14 cellular contexts compared by ENCODE assay signal in the genomic region with DNA sequence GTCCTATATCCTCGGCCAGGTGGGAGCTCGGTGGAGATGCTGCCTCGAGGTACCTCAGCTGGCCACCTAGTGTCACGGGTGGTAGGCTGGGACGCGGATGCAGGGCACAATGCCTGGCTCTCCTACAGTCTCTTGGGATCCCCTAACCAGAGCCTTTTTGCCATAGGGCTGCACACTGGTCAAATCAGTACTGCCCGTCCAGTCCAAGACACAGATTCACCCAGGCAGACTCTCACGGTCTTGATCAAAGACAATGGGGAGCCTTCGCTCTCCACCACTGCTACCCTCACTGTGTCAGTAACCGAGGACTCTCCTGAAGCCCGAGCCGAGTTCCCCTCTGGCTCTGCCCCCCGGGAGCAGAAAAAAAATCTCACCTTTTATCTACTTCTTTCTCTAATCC. TPM values are rescaled to one million over a fixed set of nuclear protein-coding genes. Genes with fewer than 3 reads are reported as not detected.
DNase-seq lines count a peak whose midpoint lies in the region; ATAC-seq, FAIRE-seq and TF ChIP-seq lines count a peak whose summit lies in the region.
"Had no signal": no experiment of that assay in that cellular context is flagged by ENCODE, and none has a peak within 500 bp of the region (broad histone marks: within the 10 kb centered on the region; RNA-seq: fewer than 3 reads in every experiment).

No MANE protein-coding gene starts in this region.

- CTCF ChIA-PET in SK-N-SH (lab: Yijun Ruan, JAX) (interaction anchor here (0.8 to 8.6 kb wide), 11 partner anchors 9 to 437 kb away, joined by 3 to 117 read pairs (median 4); partner anchors contain the start of genes PCDHGA4 and TAF7), HepG2 (lab: Yijun Ruan, JAX; ENCODE audit: low intra/inter-chr PET ratio, low total read pairs) (no interaction called here)

- H3K9ac ChIP-seq in BLaER1 (no peak overlapping the region; the same call in 1 of the 2 replicates), SK-N-SH (peak overlapping the region; percentile 83; the same call in 1 of the 2 replicates), HepG2 (ENCODE audit: insufficient read depth, low read depth, low read length) (no peak overlapping the region)

- H3K9me3 ChIP-seq in BLaER1 = no peaks in the 10 kb centered on the region
- H3K9me3 ChIP-seq in SK-N-SH = no peaks in the 10 kb centered on the region
- H3K9me3 ChIP-seq in sigmoid colon = no peaks in the 10 kb centered on the region
- H3K9me3 ChIP-seq in HepG2 (ENCODE audit: low read length) = no peaks in the 10 kb centered on the region
- H3K9me3 ChIP-seq: testis had no signal

- POLR2A ChIA-PET in SK-N-SH (lab: Yijun Ruan, JAX) = no interaction called here
- POLR2A ChIA-PET in HepG2 (lab: Yijun Ruan, JAX) = no interaction called here

- peaks cover 25% of the 10 kb centered on the region for H3F3A ChIP-seq in SK-N-SH (replicated peaks; ENCODE audit: insufficient read depth)

- H2AFZ ChIP-seq in SK-N-SH (ENCODE audit: low read depth) (no peak overlapping the region), HepG2 (ENCODE audit: low read length) (no peak overlapping the region)

- H3K36me3 ChIP-seq in BLaER1 (peaks cover 4% of the 10 kb centered on the region; the same call in 1 of the 2 replicates), SK-N-SH (replicated peaks in 1 of 2; ENCODE audit: control insufficient read depth in 1 of 2, insufficient read depth in 2 of 2, low read length in 1 of 2) (peaks cover 0 to 42% of the 10 kb centered on the region in 2 experiments), sigmoid colon (no peaks in the 10 kb centered on the region), HepG2 (replicated peaks in 1 of 2; ENCODE audit: control insufficient read depth in 1 of 2, insufficient read depth in 2 of 2, low read length in 2 of 2) (no peaks in the 10 kb centered on the region)

- H3K4me1 ChIP-seq in BLaER1 = peaks cover 51% of the 10 kb centered on the region
- peaks cover 8 to 36% of the 10 kb centered on the region in 2 experiments; a peak in 3 of 4 replicates for H3K4me1 ChIP-seq in SK-N-SH (ENCODE audit: control insufficient read depth in 1 of 2, insufficient read depth in 2 of 2, low read depth in 1 of 2, low read length in 1 of 2)
- H3K4me1 ChIP-seq in sigmoid colon = peaks cover 0 to 67% (median 53%) of the 10 kb centered on the region in 4 donors
- H3K4me1 ChIP-seq in HepG2 (ENCODE audit: insufficient read depth, low read length) = no peaks in the 10 kb centered on the region

- no TSS peak for BruUV-seq in HepG2 (replicated peaks; lab: Mats Ljungman, UMichigan)

- peak; percentile 52 for DNase-seq in SK-N-SH
- peak; percentile 27 for DNase-seq in fibroblast of the aortic adventitia (ENCODE audit: low read depth)
- DNase-seq in sigmoid colon = no peak
- DNase-seq in HepG2 (ENCODE audit: low spot score) = no peak
- no peak for DNase-seq in activated CD4-positive, alpha-beta T cell treated with anti-CD3 and anti-CD28 coated beads, Interleukin-2, amount 50 U/mL, for 4 hours
- DNase-seq in T-helper 9 cell = no peak
- DNase-seq: activated T-cell treated with anti-CD3 and anti-CD28 coated beads, Interleukin-2, amount 50 U/mL, for 24 hours; DMS 273 treated with DMSO at 0.1 percent for 48 hours; NK-92 treated with Interleukin-12 subunit alpha and Interleukin-12 subunit beta, amount 100 ng/mL, for 24 hours; testis had no signal

- TF ChIP-seq POLR2A in sigmoid colon (IDR thresholded peaks at IDR 0.05) = no peak
- no peak for TF ChIP-seq POLR2A in HepG2 (IDR thresholded peaks at IDR 0.05; ENCODE audit: insufficient read depth in 1 of 2, low read depth in 2 of 2, low read length in 2 of 2)

- TF ChIP-seq EP300 in SK-N-SH (IDR thresholded peaks at IDR 0.05; ENCODE audit: borderline replicate concordance in 1 of 2, low read depth in 1 of 2, low read length in 1 of 2) (no peak), sigmoid colon (IDR thresholded peaks at IDR 0.05) (no peak), HepG2 (IDR thresholded peaks at IDR 0.05; ENCODE audit: low read depth in 2 of 2, low read length in 2 of 2) (no peak), HepG2 (CRISPR knock-in tag; IDR thresholded peaks at IDR 0.05; ENCODE audit: borderline replicate concordance) (no peak)

- H4K20me1 ChIP-seq in BLaER1 (peaks cover 19% of the 10 kb centered on the region), SK-N-SH (ENCODE audit: insufficient read depth) (peaks cover 54% of the 10 kb centered on the region), HepG2 (ENCODE audit: insufficient read depth, low read length) (no peaks in the 10 kb centered on the region)

- in situ Hi-C loops in HepG2 (cut with HindIII; ENCODE audit: extremely low pct_ligation_motif_present, low pct_unique_long_range_greater_than_20kb) = no loop called here

- FAIRE-seq in HepG2 (lab: Jason Lieb, UNC) = no peak
- FAIRE-seq: endometrium had no signal

- H3K79me2 ChIP-seq in SK-N-SH (ENCODE audit: insufficient read depth) (peaks cover 64% of the 10 kb centered on the region), HepG2 (ENCODE audit: insufficient read depth, low read length) (no peaks in the 10 kb centered on the region)

- TF ChIP-seq RAD21 in SK-N-SH (IDR thresholded peaks at IDR 0.05; ENCODE audit: low read length) = no peak
- TF ChIP-seq RAD21 in HepG2 (CRISPR knock-in tag; IDR thresholded peaks at IDR 0.05) = no peak

- H3K9me2 ChIP-seq in SK-N-SH = no peaks in the 10 kb centered on the region

- no peak for ATAC-seq in GM18909 (IDR thresholded peaks at IDR 0.05; ENCODE audit: poor library complexity, unreplicated experiment)
- no peak for ATAC-seq in HepG2

- H3K4me3 ChIP-seq in BLaER1 = peak overlapping the region; percentile 79
- H3K4me3 ChIP-seq in SK-N-SH (ENCODE audit: low read depth in 2 of 2, low read length in 1 of 2) = peak overlapping the region; percentile 82 to 85
- peak overlapping the region; percentile 89 for H3K4me3 ChIP-seq in fibroblast of the aortic adventitia (ENCODE audit: low read depth, low read length)
- peak overlapping the region; percentile 5 to 72 (median 61) for H3K4me3 ChIP-seq in sigmoid colon
- no peak overlapping the region for H3K4me3 ChIP-seq in HepG2 (replicated peaks in 1 of 3; ENCODE audit: insufficient read depth in 1 of 3, low read depth in 2 of 3, low read length in 3 of 3)

- H3K27ac ChIP-seq in BLaER1 (no peak overlapping the region), SK-N-SH (ENCODE audit: low read depth in 2 of 2, low read length in 1 of 2) (peak overlapping the region in 1 of 2 experiments; percentile 92; a peak in 1 of 4 replicates), sigmoid colon (no peak overlapping the region), HepG2 (ENCODE audit: extremely low read length, insufficient read depth, low read length) (no peak overlapping the region)
- H3K27ac ChIP-seq: testis had no signal

- H3K27me3 ChIP-seq in BLaER1 (peaks cover 28% of the 10 kb centered on the region), SK-N-SH (ENCODE audit: insufficient read depth) (no peaks in the 10 kb centered on the region), sigmoid colon (no peaks in the 10 kb centered on the region), HepG2 (ENCODE audit: control insufficient read depth in 1 of 2, insufficient read depth in 2 of 2, low read length in 2 of 2) (peaks cover 1 to 8% of the 10 kb centered on the region in 2 experiments; a peak in 1 of 5 replicates)
- H3K27me3 ChIP-seq: testis had no signal

- WGBS in SK-N-SH (ENCODE audit: low lambda C conversion rate) = 29% methylated on average over 7 of the region's 13 CpGs
- 43 to 51% methylated on average over 13 of the region's 13 CpGs for WGBS in sigmoid colon, 2 donors
- whole genome bisulfite sequencing in HepG2 (ENCODE audit: low lambda C conversion rate) = 31% methylated on average over 12 of the region's 13 CpGs

- H3K4me2 ChIP-seq in BLaER1 (peak overlapping the region; percentile 84), SK-N-SH (peak overlapping the region; percentile 97), HepG2 (ENCODE audit: low read depth, low read length) (no peak overlapping the region)

- TF ChIP-seq CTCF in SK-N-SH (IDR thresholded peaks at IDR 0.05) (no peak), fibroblast of the aortic adventitia (IDR thresholded peaks at IDR 0.05; ENCODE audit: insufficient read depth, low read length) (no peak), sigmoid colon (IDR thresholded peaks at IDR 0.05) (no peak), HepG2 (CRISPR knock-in tag; IDR thresholded peaks at IDR 0.05) (no peak)

- intact Hi-C loops in sigmoid colon (cut with DNase I) = loop anchor here (5.0 kb wide), 1 partner anchor 61 kb away; the partner anchor contains the start of gene PCDHGB7
- intact Hi-C loops in HepG2 (cut with micrococcal nuclease; ENCODE audit: unreplicated experiment) = no loop called here

RNA-seq across cellular contexts. Expression of gene PCDHGC3, which starts 2.0 kb away (rescaled TPM):
- polyA plus RNA-seq in SK-N-SH (2012; rRNA removed) = 55.8 and 97.0 TPM in 2 replicates
- polyA plus RNA-seq in SK-N-SH (2012; cell fraction: cytosol; rRNA removed) = 63.1 and 99.3 TPM in 2 replicates
- 87.3 and 94.5 TPM in 2 replicates for polyA plus RNA-seq in SK-N-SH (2012; cell fraction: nucleus; rRNA removed)
- 53.7 and 97.7 TPM in 2 replicates for total RNA-seq in fibroblast of the aortic adventitia (ENCODE audit: low replicate concordance)
- total RNA-seq in sigmoid colon = 10 to 100 TPM; 31.4 to 47.8 (median 39.4) TPM
- polyA plus RNA-seq in sigmoid colon = 10 to 100 TPM in 2 of 3 donors, 1 to 10 TPM in 1; 5.1 to 24.1 (median 23.4) TPM
- 0.20 and 0.21 TPM in 2 replicates for total RNA-seq in HepG2 (2016; rRNA removed; fragmentation: Illumina TruSeq; extraction: Trizol)
- not detected in 2 replicates for total RNA-seq in HepG2 (2016; cell fraction: cytosol; rRNA removed; fragmentation: Illumina TruSeq; extraction: Trizol; ENCODE audit: low read depth)
- total RNA-seq in HepG2 (2016; cell fraction: insoluble cytoplasmic fraction; rRNA removed; fragmentation: Illumina TruSeq; extraction: Trizol) = 0.15 and 0.80 TPM in 2 replicates
- 0.22 and 0.34 TPM in 2 replicates for total RNA-seq in HepG2 (2016; cell fraction: membrane; rRNA removed; fragmentation: Illumina TruSeq; extraction: Trizol)
- 0.63 and 0.87 TPM in 2 replicates for total RNA-seq in HepG2 (2016; cell fraction: nucleus; rRNA removed; fragmentation: Illumina TruSeq; extraction: Trizol)
- polyA plus RNA-seq in HepG2 (2011; rRNA removed) = 0.20 and 0.30 TPM in 2 replicates
- 0.11 and 0.19 TPM in 2 replicates for polyA plus RNA-seq in HepG2 (2011; cell fraction: cytosol; rRNA removed)
- polyA plus RNA-seq in HepG2 (2011; cell fraction: nucleus; rRNA removed) = 0.21 and 0.23 TPM in 2 replicates
- 0.11 and 0.71 TPM in 2 replicates for polyA plus RNA-seq in HepG2 (2012)
- polyA plus RNA-seq in HepG2 (2016; cell fraction: cytosol; fragmentation: Illumina TruSeq; extraction: Trizol; ENCODE audit: low read depth) = 0.09 and 0.20 TPM in 2 replicates
- 0.51 and 0.79 TPM in 2 replicates for polyA plus RNA-seq in HepG2 (2016; cell fraction: insoluble cytoplasmic fraction; fragmentation: Illumina TruSeq; extraction: Trizol; ENCODE audit: low read depth)
- 0.39 and 0.57 TPM in 2 replicates for polyA plus RNA-seq in HepG2 (2016; cell fraction: membrane; fragmentation: Illumina TruSeq; extraction: Trizol; ENCODE audit: low read depth)
- polyA plus RNA-seq in HepG2 (2016; cell fraction: nucleus; fragmentation: Illumina TruSeq; extraction: Trizol; ENCODE audit: insufficient read depth, low read depth) = 3.5 and 4.2 TPM in 2 replicates
- polyA minus RNA-seq in HepG2 (2011; rRNA and poly(A)+ RNA removed; ENCODE audit: low replicate concordance) = 0.24 TPM in 1 of 2 replicates, not detected in the other
- 0.20 TPM in 1 of 2 replicates, not detected in the other for polyA minus RNA-seq in HepG2 (2011; cell fraction: cytosol; rRNA and poly(A)+ RNA removed)
- polyA minus RNA-seq in HepG2 (2011; cell fraction: nucleus; rRNA and poly(A)+ RNA removed) = 0.77 and 0.87 TPM in 2 replicates

RNA-seq across cellular contexts. Expression of gene PCDHGC4, which starts 7.0 kb away (rescaled TPM):
- polyA plus RNA-seq in SK-N-SH (2012; rRNA removed) (0.53 and 0.78 TPM in 2 replicates), sigmoid colon (under 1 TPM in 1 of 3 donors, not detected in 2; 0.47 TPM), HepG2 (2011; rRNA removed) (0.10 TPM in 1 of 2 replicates, not detected in the other)
- 0.27 and 0.50 TPM in 2 replicates for polyA plus RNA-seq in SK-N-SH (2012; cell fraction: cytosol; rRNA removed)
- 2.4 and 2.6 TPM in 2 replicates for polyA plus RNA-seq in SK-N-SH (2012; cell fraction: nucleus; rRNA removed)
- total RNA-seq in fibroblast of the aortic adventitia (ENCODE audit: low replicate concordance) (2.5 and 5.2 TPM in 2 replicates), sigmoid colon (1 to 10 TPM; 2.5 to 8.6 (median 5.2) TPM), HepG2 (2016; rRNA removed; fragmentation: Illumina TruSeq; extraction: Trizol) (0.07 TPM in 1 of 2 replicates, not detected in the other)
- not detected in 2 replicates for total RNA-seq in HepG2 (2016; cell fraction: cytosol; rRNA removed; fragmentation: Illumina TruSeq; extraction: Trizol; ENCODE audit: low read depth)
- 0.11 TPM in 1 of 2 replicates, not detected in the other for total RNA-seq in HepG2 (2016; cell fraction: insoluble cytoplasmic fraction; rRNA removed; fragmentation: Illumina TruSeq; extraction: Trizol)
- total RNA-seq in HepG2 (2016; cell fraction: membrane; rRNA removed; fragmentation: Illumina TruSeq; extraction: Trizol) = not detected in 2 replicates
- total RNA-seq in HepG2 (2016; cell fraction: nucleus; rRNA removed; fragmentation: Illumina TruSeq; extraction: Trizol) = 0.44 and 0.47 TPM in 2 replicates
- not detected in 2 replicates for polyA plus RNA-seq in HepG2 (2011; cell fraction: cytosol; rRNA removed)
- polyA plus RNA-seq in HepG2 (2011; cell fraction: nucleus; rRNA removed) = 0.07 and 0.11 TPM in 2 replicates
- polyA plus RNA-seq in HepG2 (2012) = not detected in 2 replicates
- not detected in 2 replicates for polyA plus RNA-seq in HepG2 (2016; cell fraction: cytosol; fragmentation: Illumina TruSeq; extraction: Trizol; ENCODE audit: low read depth)
- polyA plus RNA-seq in HepG2 (2016; cell fraction: insoluble cytoplasmic fraction; fragmentation: Illumina TruSeq; extraction: Trizol; ENCODE audit: low read depth) = not detected in 2 replicates
- not detected in 2 replicates for polyA plus RNA-seq in HepG2 (2016; cell fraction: membrane; fragmentation: Illumina TruSeq; extraction: Trizol; ENCODE audit: low read depth)
- not detected in 2 replicates for polyA plus RNA-seq in HepG2 (2016; cell fraction: nucleus; fragmentation: Illumina TruSeq; extraction: Trizol; ENCODE audit: insufficient read depth, low read depth)
- polyA minus RNA-seq in HepG2 (2011; rRNA and poly(A)+ RNA removed; ENCODE audit: low replicate concordance) = 0.21 and 0.34 TPM in 2 replicates
- not detected in 2 replicates for polyA minus RNA-seq in HepG2 (2011; cell fraction: cytosol; rRNA and poly(A)+ RNA removed)
- polyA minus RNA-seq in HepG2 (2011; cell fraction: nucleus; rRNA and poly(A)+ RNA removed) = 0.39 and 0.99 TPM in 2 replicates
- polyA plus RNA-seq: liver had no signal

RNA-seq across cellular contexts. Expression of gene PCDHGC5, which starts 11.1 kb away (rescaled TPM):
- 1.9 and 2.0 TPM in 2 replicates for polyA plus RNA-seq in SK-N-SH (2012; rRNA removed)
- 0.99 and 1.3 TPM in 2 replicates for polyA plus RNA-seq in SK-N-SH (2012; cell fraction: cytosol; rRNA removed)
- 7.5 and 8.1 TPM in 2 replicates for polyA plus RNA-seq in SK-N-SH (2012; cell fraction: nucleus; rRNA removed)
- total RNA-seq in fibroblast of the aortic adventitia (ENCODE audit: low replicate concordance) = 7.0 and 10.5 TPM in 2 replicates
- 1 to 10 TPM; 1.1 to 5.6 (median 3.6) TPM for total RNA-seq in sigmoid colon
- polyA plus RNA-seq in sigmoid colon = under 1 TPM in 2 of 3 donors, not detected in 1; 0.26 to 0.60 TPM
- total RNA-seq in HepG2 (2016; rRNA removed; fragmentation: Illumina TruSeq; extraction: Trizol) = not detected in 2 replicates
- total RNA-seq in HepG2 (2016; cell fraction: cytosol; rRNA removed; fragmentation: Illumina TruSeq; extraction: Trizol; ENCODE audit: low read depth) = not detected in 2 replicates
- 0.06 TPM in 1 of 2 replicates, not detected in the other for total RNA-seq in HepG2 (2016; cell fraction: insoluble cytoplasmic fraction; rRNA removed; fragmentation: Illumina TruSeq; extraction: Trizol)
- not detected in 2 replicates for total RNA-seq in HepG2 (2016; cell fraction: membrane; rRNA removed; fragmentation: Illumina TruSeq; extraction: Trizol)
- 0.13 TPM in 1 of 2 replicates, not detected in the other for total RNA-seq in HepG2 (2016; cell fraction: nucleus; rRNA removed; fragmentation: Illumina TruSeq; extraction: Trizol)
- 0.03 TPM in 1 of 2 replicates, not detected in the other for polyA plus RNA-seq in HepG2 (2011; rRNA removed)
- not detected in 2 replicates for polyA plus RNA-seq in HepG2 (2011; cell fraction: cytosol; rRNA removed)
- polyA plus RNA-seq in HepG2 (2011; cell fraction: nucleus; rRNA removed) = 0.21 and 0.23 TPM in 2 replicates
- not detected in 2 replicates for polyA plus RNA-seq in HepG2 (2012)
- polyA plus RNA-seq in HepG2 (2016; cell fraction: cytosol; fragmentation: Illumina TruSeq; extraction: Trizol; ENCODE audit: low read depth) = not detected in 2 replicates
- not detected in 2 replicates for polyA plus RNA-seq in HepG2 (2016; cell fraction: insoluble cytoplasmic fraction; fragmentation: Illumina TruSeq; extraction: Trizol; ENCODE audit: low read depth)
- polyA plus RNA-seq in HepG2 (2016; cell fraction: membrane; fragmentation: Illumina TruSeq; extraction: Trizol; ENCODE audit: low read depth) = not detected in 2 replicates
- 0.25 TPM in 1 of 2 replicates, not detected in the other for polyA plus RNA-seq in HepG2 (2016; cell fraction: nucleus; fragmentation: Illumina TruSeq; extraction: Trizol; ENCODE audit: insufficient read depth, low read depth)
- 0.74 TPM in 1 of 2 replicates, not detected in the other for polyA minus RNA-seq in HepG2 (2011; rRNA and poly(A)+ RNA removed; ENCODE audit: low replicate concordance)
- not detected in 2 replicates for polyA minus RNA-seq in HepG2 (2011; cell fraction: cytosol; rRNA and poly(A)+ RNA removed)
- 0.37 and 0.39 TPM in 2 replicates for polyA minus RNA-seq in HepG2 (2011; cell fraction: nucleus; rRNA and poly(A)+ RNA removed)

RNA-seq across cellular contexts. Expression of gene PCDHGA12, which starts 47.5 kb away (rescaled TPM):
- polyA plus RNA-seq in SK-N-SH (2012; rRNA removed) (0.03 and 0.05 TPM in 2 replicates), sigmoid colon (under 1 TPM in 1 of 3 donors, not detected in 2; 0.80 TPM), HepG2 (2011; rRNA removed) (0.03 and 0.07 TPM in 2 replicates)
- polyA plus RNA-seq in SK-N-SH (2012; cell fraction: cytosol; rRNA removed) = 0.03 and 0.04 TPM in 2 replicates
- polyA plus RNA-seq in SK-N-SH (2012; cell fraction: nucleus; rRNA removed) = 0.89 and 1.2 TPM in 2 replicates
- total RNA-seq in fibroblast of the aortic adventitia (ENCODE audit: low replicate concordance) (39.7 and 50.5 TPM in 2 replicates), sigmoid colon (10 to 100 TPM in 2 of 4 donors, 1 to 10 TPM in 2; 5.4 to 14.1 (median 11.3) TPM), HepG2 (2016; rRNA removed; fragmentation: Illumina TruSeq; extraction: Trizol) (0.13 TPM in 1 of 2 replicates, not detected in the other)
- total RNA-seq in HepG2 (2016; cell fraction: cytosol; rRNA removed; fragmentation: Illumina TruSeq; extraction: Trizol; ENCODE audit: low read depth) = not detected in 2 replicates
- total RNA-seq in HepG2 (2016; cell fraction: insoluble cytoplasmic fraction; rRNA removed; fragmentation: Illumina TruSeq; extraction: Trizol) = 0.06 and 0.13 TPM in 2 replicates
- not detected in 2 replicates for total RNA-seq in HepG2 (2016; cell fraction: membrane; rRNA removed; fragmentation: Illumina TruSeq; extraction: Trizol)
- 0.31 and 0.37 TPM in 2 replicates for total RNA-seq in HepG2 (2016; cell fraction: nucleus; rRNA removed; fragmentation: Illumina TruSeq; extraction: Trizol)
- polyA plus RNA-seq in HepG2 (2011; cell fraction: cytosol; rRNA removed) = not detected in 2 replicates
- polyA plus RNA-seq in HepG2 (2011; cell fraction: nucleus; rRNA removed) = 0.42 and 0.54 TPM in 2 replicates
- polyA plus RNA-seq in HepG2 (2012) = not detected in 2 replicates
- polyA plus RNA-seq in HepG2 (2016; cell fraction: cytosol; fragmentation: Illumina TruSeq; extraction: Trizol; ENCODE audit: low read depth) = not detected in 2 replicates
- not detected in 2 replicates for polyA plus RNA-seq in HepG2 (2016; cell fraction: insoluble cytoplasmic fraction; fragmentation: Illumina TruSeq; extraction: Trizol; ENCODE audit: low read depth)
- not detected in 2 replicates for polyA plus RNA-seq in HepG2 (2016; cell fraction: membrane; fragmentation: Illumina TruSeq; extraction: Trizol; ENCODE audit: low read depth)
- polyA plus RNA-seq in HepG2 (2016; cell fraction: nucleus; fragmentation: Illumina TruSeq; extraction: Trizol; ENCODE audit: insufficient read depth, low read depth) = not detected in 2 replicates
- polyA minus RNA-seq in HepG2 (2011; rRNA and poly(A)+ RNA removed; ENCODE audit: low replicate concordance) = 0.26 TPM in 1 of 2 replicates, not detected in the other
- polyA minus RNA-seq in HepG2 (2011; cell fraction: cytosol; rRNA and poly(A)+ RNA removed) = not detected in 2 replicates
- 0.90 and 1.7 TPM in 2 replicates for polyA minus RNA-seq in HepG2 (2011; cell fraction: nucleus; rRNA and poly(A)+ RNA removed)

RNA-seq across cellular contexts. Expression of gene PCDHGA11, which starts 57.0 kb away (rescaled TPM):
- polyA plus RNA-seq in SK-N-SH (2012; rRNA removed) (0.18 and 0.23 TPM in 2 replicates), sigmoid colon (under 1 TPM in 1 of 3 donors, not detected in 2; 0.89 TPM), HepG2 (2011; rRNA removed) (0.04 and 0.05 TPM in 2 replicates)
- 0.10 and 0.13 TPM in 2 replicates for polyA plus RNA-seq in SK-N-SH (2012; cell fraction: cytosol; rRNA removed)
- polyA plus RNA-seq in SK-N-SH (2012; cell fraction: nucleus; rRNA removed) = 0.73 and 0.85 TPM in 2 replicates
- total RNA-seq in fibroblast of the aortic adventitia (ENCODE audit: low replicate concordance) (7.6 and 17.8 TPM in 2 replicates), sigmoid colon (10 to 100 TPM in 1 of 4 donors, 1 to 10 TPM in 3; 6.1 to 10.8 (median 8.1) TPM), HepG2 (2016; rRNA removed; fragmentation: Illumina TruSeq; extraction: Trizol) (0.24 TPM in 1 of 2 replicates, not detected in the other)
- total RNA-seq in HepG2 (2016; cell fraction: cytosol; rRNA removed; fragmentation: Illumina TruSeq; extraction: Trizol; ENCODE audit: low read depth) = not detected in 2 replicates
- 0.28 TPM in 1 of 2 replicates, not detected in the other for total RNA-seq in HepG2 (2016; cell fraction: insoluble cytoplasmic fraction; rRNA removed; fragmentation: Illumina TruSeq; extraction: Trizol)
- total RNA-seq in HepG2 (2016; cell fraction: membrane; rRNA removed; fragmentation: Illumina TruSeq; extraction: Trizol) = not detected in 2 replicates
- 0.84 and 0.94 TPM in 2 replicates for total RNA-seq in HepG2 (2016; cell fraction: nucleus; rRNA removed; fragmentation: Illumina TruSeq; extraction: Trizol)
- not detected in 2 replicates for polyA plus RNA-seq in HepG2 (2011; cell fraction: cytosol; rRNA removed)
- polyA plus RNA-seq in HepG2 (2011; cell fraction: nucleus; rRNA removed) = 0.43 and 0.45 TPM in 2 replicates
- 0.07 TPM in 1 of 2 replicates, not detected in the other for polyA plus RNA-seq in HepG2 (2012)
- polyA plus RNA-seq in HepG2 (2016; cell fraction: cytosol; fragmentation: Illumina TruSeq; extraction: Trizol; ENCODE audit: low read depth) = not detected in 2 replicates
- polyA plus RNA-seq in HepG2 (2016; cell fraction: insoluble cytoplasmic fraction; fragmentation: Illumina TruSeq; extraction: Trizol; ENCODE audit: low read depth) = not detected in 2 replicates
- not detected in 2 replicates for polyA plus RNA-seq in HepG2 (2016; cell fraction: membrane; fragmentation: Illumina TruSeq; extraction: Trizol; ENCODE audit: low read depth)
- 0.23 TPM in 1 of 2 replicates, not detected in the other for polyA plus RNA-seq in HepG2 (2016; cell fraction: nucleus; fragmentation: Illumina TruSeq; extraction: Trizol; ENCODE audit: insufficient read depth, low read depth)
- 0.09 and 0.50 TPM in 2 replicates for polyA minus RNA-seq in HepG2 (2011; rRNA and poly(A)+ RNA removed; ENCODE audit: low replicate concordance)
- polyA minus RNA-seq in HepG2 (2011; cell fraction: cytosol; rRNA and poly(A)+ RNA removed) = not detected in 2 replicates
- polyA minus RNA-seq in HepG2 (2011; cell fraction: nucleus; rRNA and poly(A)+ RNA removed) = 3.2 and 3.5 TPM in 2 replicates

Comparison
In these comparisons a context has a peak if more than half of its experiments do, and no peak if none do; other contexts are left out.
1. H3K4me3 ChIP-seq: peak in BLaER1 (single experiment), SK-N-SH (2 of 2), fibroblast of the aortic adventitia (single experiment) and sigmoid colon (4 of 4); none in HepG2 (0 of 3).
2. DNase-seq: peak in SK-N-SH (single experiment) and fibroblast of the aortic adventitia (single experiment); none in sigmoid colon (single experiment), HepG2 (single experiment), activated CD4-positive, alpha-beta T cell treated with anti-CD3 and anti-CD28 coated beads, Interleukin-2, amount 50 U/mL, for 4 hours (0 of 2) and T-helper 9 cell (single experiment).
3. RNA of gene PCDHGC3, which starts 2.0 kb away (total RNA-seq): 53.7 to 97.7 TPM in fibroblast of the aortic adventitia and 31.4 to 47.8 TPM in sigmoid colon; 0.15 to 0.87 TPM in HepG2; every median in the first group is over 10 times any median in the second.